ENCODE assay signal across 8 cellular contexts in the genomic region with DNA sequence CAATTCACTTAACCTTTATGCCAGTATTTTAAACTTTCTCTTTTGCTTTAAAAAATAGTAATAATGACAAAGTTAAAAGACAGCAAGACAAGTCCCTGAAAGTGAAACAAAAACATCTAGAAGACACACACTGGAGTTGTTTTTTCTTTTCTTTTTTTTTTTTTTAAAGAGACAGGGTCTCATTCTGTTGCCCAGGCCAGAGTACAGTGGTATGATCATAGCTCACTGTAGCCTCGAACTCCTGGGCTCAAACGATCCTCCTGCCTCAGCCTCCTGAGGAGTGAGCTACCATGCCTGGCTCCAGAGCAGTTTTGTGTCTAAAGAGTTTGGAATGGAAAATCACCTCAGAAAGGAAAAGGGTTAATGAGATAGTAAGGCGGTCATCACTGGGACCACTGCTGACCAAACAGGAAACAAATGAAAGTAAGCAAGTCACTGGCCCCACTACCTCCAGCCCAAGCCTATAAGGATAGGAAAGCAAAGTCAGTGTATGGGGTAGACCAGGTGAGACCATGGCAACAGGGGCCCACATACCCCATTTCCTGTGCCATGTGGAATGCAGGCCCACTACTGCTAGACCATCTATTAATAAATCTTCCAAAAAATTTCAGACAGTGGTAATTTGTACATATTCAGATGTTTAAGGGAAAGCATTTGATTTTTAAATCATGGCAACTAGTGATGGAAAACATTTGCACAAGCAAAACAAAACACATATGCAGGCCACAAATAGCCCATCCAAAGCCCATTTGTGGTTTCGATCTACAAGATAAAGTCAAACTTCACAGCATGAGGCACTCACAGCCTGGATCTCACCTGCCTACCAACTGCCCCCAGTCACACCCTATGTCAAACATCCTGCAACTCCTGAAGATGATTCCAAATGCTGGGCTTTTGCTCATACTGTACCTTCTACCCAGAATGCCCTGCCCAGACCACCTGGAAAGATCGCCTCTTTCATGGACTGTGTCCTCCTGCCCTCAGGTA.
A peak's percentile ranks its signal among the peaks of the same experiment; 100 is the strongest.
DNase-seq lines count a peak whose midpoint lies in the region; ATAC-seq and TF ChIP-seq lines count a peak whose summit lies in the region.

No MANE protein-coding gene starts in this region.

- peak; percentile 87 for ATAC-seq in GM21619 (IDR thresholded peaks at IDR 0.05; ENCODE audit: unreplicated experiment)

- no peak for TF ChIP-seq CTCF in GM12865 (IDR thresholded peaks at IDR 0.05; ENCODE audit: insufficient read depth, low read depth, low read length, missing control alignments)
- TF ChIP-seq CTCF in ovary (IDR thresholded peaks at IDR 0.05) = no peak

- H3K4me3 ChIP-seq in GM12865 (ENCODE audit: low read depth, low read length) (no peak overlapping the region), iPS-20b (ENCODE audit: low read length) (0 out of 2 replicates have a peak overlapping the region, but pooled peaks have one; percentile 5), ovary (no peak overlapping the region)

- H3K9me3 ChIP-seq in KOPT-K1 (ENCODE audit: insufficient read depth, low read length, poor library complexity, severe bottlenecking) = peaks cover 22% of the 10 kb centered on the region
- peaks cover 8% of the 10 kb centered on the region; the same call in 1 of the 2 replicates for H3K9me3 ChIP-seq in iPS-20b (ENCODE audit: insufficient read depth, low read depth, low read length)
- peaks cover 0 to 3% of the 10 kb centered on the region in 2 donors for H3K9me3 ChIP-seq in ovary

- 56 to 78% (median 61%) methylated on average over 5 of the region's 5 CpGs for WGBS in ovary, 3 donors

- intact Hi-C loops in ovary (cut with DNase I) (no loop called here), posterior vena cava (cut with DNase I) (no loop called here)

- H3K9ac ChIP-seq in iPS-20b (ENCODE audit: low read depth, low read length) = peak overlapping the region; percentile 69; the same call in 1 of the 2 replicates

- no peak for TF ChIP-seq EP300 in ovary (IDR thresholded peaks at IDR 0.05)

- H3K36me3 ChIP-seq in KOPT-K1 (ENCODE audit: insufficient read depth, low read length) = no peaks in the 10 kb centered on the region
- H3K36me3 ChIP-seq in iPS-20b (ENCODE audit: insufficient read depth, low read depth, low read length) = no peaks in the 10 kb centered on the region
- no peaks in the 10 kb centered on the region for H3K36me3 ChIP-seq in ovary

- H3K4me1 ChIP-seq in iPS-20b (ENCODE audit: insufficient read depth, low read length) (peaks cover 44% of the 10 kb centered on the region), ovary (ENCODE audit: insufficient read depth) (peaks cover 5% of the 10 kb centered on the region)

- DNase-seq in GM12865 (ENCODE audit: low read depth) (peak; percentile 39), ovary (no peak), foreskin melanocyte (no peak), posterior vena cava (ENCODE audit: low spot score) (no peak), NCI-H2227 treated with DMSO at 0.1 percent for 48 hours (lab: John Stamatoyannopoulos, UW) (no peak)

- H3K27ac ChIP-seq in KOPT-K1 (ENCODE audit: low read depth, low read length, poor library complexity, severe bottlenecking) = peak overlapping the region; percentile 60
- peak overlapping the region; percentile 39 for H3K27ac ChIP-seq in iPS-20b (ENCODE audit: low read length)
- no peak overlapping the region for H3K27ac ChIP-seq in ovary

- no peak for TF ChIP-seq POLR2A in ovary (IDR thresholded peaks at IDR 0.05)

- H3K27me3 ChIP-seq in iPS-20b (ENCODE audit: insufficient read depth, low read length) (no peaks in the 10 kb centered on the region), ovary (no peaks in the 10 kb centered on the region)

Comparison
In these comparisons a context has a peak if more than half of its experiments do, and no peak if none do; other contexts are left out.
1. H3K27ac ChIP-seq: peak in KOPT-K1 (single experiment) and iPS-20b (single experiment); none in ovary (0 of 2).